In genomic region chr13:112001571-112001970, GRCh38 we compare ENCODE assay signal across 23 cellular contexts.
DNase-seq lines count a peak whose midpoint lies in the region; FAIRE-seq lines count a peak whose summit lies in the region.
"Had no signal": no experiment of that assay in that cellular context is flagged by ENCODE, and none has a peak within 500 bp of the region (broad histone marks: within the 10 kb centered on the region; RNA-seq: fewer than 3 reads in every experiment).

No MANE protein-coding gene starts in this region.

- H3K27me3 ChIP-seq in Karpas-422 (ENCODE audit: low read length) (no peaks in the 10 kb centered on the region), small intestine (ENCODE audit: control insufficient read depth in 2 of 2, insufficient read depth in 2 of 2, low read length in 2 of 2) (no peaks in the 10 kb centered on the region)
- H3K27me3 ChIP-seq: BLaER1 treated with 17β-estradiol and CSF1 and Interleukin-3, amounts not matched to agents 10 nM and 100 nM had no signal

- H3K4me3 ChIP-seq in Karpas-422 (ENCODE audit: low read length): no peak overlapping the region
- no peak overlapping the region for H3K4me3 ChIP-seq in small intestine (ENCODE audit: low read depth in 1 of 2, low read length in 2 of 2)
- H3K4me3 ChIP-seq: A549; BLaER1 treated with 17β-estradiol and CSF1 and Interleukin-3, amounts not matched to agents 10 nM and 100 nM; GM12878; GM23248 had no signal

- no peaks in the 10 kb centered on the region for H3K9me2 ChIP-seq in Karpas-422 (replicated peaks; ENCODE audit: insufficient read depth, low read length)

- H3K79me2 ChIP-seq in Karpas-422 (ENCODE audit: low read length): no peaks in the 10 kb centered on the region

- 85 to 87% (median 87%) methylated on average over 5 of the region's 5 CpGs for WGBS in small intestine, 3 donors

- H3K27ac ChIP-seq in Karpas-422 (ENCODE audit: low read length): no peak overlapping the region
- no peak overlapping the region for H3K27ac ChIP-seq in small intestine (ENCODE audit: low read depth in 1 of 2, low read length in 1 of 2)
- H3K27ac ChIP-seq: A549; BLaER1 treated with 17β-estradiol and CSF1 and Interleukin-3, amounts not matched to agents 10 nM and 100 nM; GM23248 had no signal

- H2AFZ ChIP-seq in Karpas-422 (ENCODE audit: low read length): no peak overlapping the region
- H2AFZ ChIP-seq: GM23248 had no signal

- H3K4me1 ChIP-seq in Karpas-422 (ENCODE audit: low read length): no peaks in the 10 kb centered on the region
- H3K4me1 ChIP-seq in small intestine (ENCODE audit: control insufficient read depth in 2 of 2, insufficient read depth in 1 of 2, low read depth in 1 of 2, low read length in 1 of 2): no peaks in the 10 kb centered on the region
- H3K4me1 ChIP-seq: A549, BE2C had no signal

- no peak overlapping the region for H3K9ac ChIP-seq in Karpas-422 (ENCODE audit: low read length)
- H3K9ac ChIP-seq: BLaER1 treated with 17β-estradiol and CSF1 and Interleukin-3, amounts not matched to agents 10 nM and 100 nM; GM23248 had no signal

- no peak for FAIRE-seq in small intestine (lab: Jason Lieb, UNC)
- FAIRE-seq: A549, D721Med, GM12878, H1 had no signal

- in situ Hi-C loops in SK-MEL-5 (cut with HindIII; ENCODE audit: low pct_unique_long_range_greater_than_20kb, low sequenced_read_pairs): no loop called here

- peak; percentile 8 for DNase-seq in NCI-H2107 treated with DMSO at 0.1 percent for 48 hours (lab: John Stamatoyannopoulos, UW; ENCODE audit: unreplicated experiment)
- DNase-seq in NCI-H2107 (lab: John Stamatoyannopoulos, UW): no peak
- peak; percentile 14 for DNase-seq in Karpas-422
- peak; percentile 23 for DNase-seq in SK-MEL-5 (ENCODE audit: low read depth, low spot score)
- DNase-seq in small intestine: no peak
- DNase-seq in nucleus accumbens (lab: John Stamatoyannopoulos, UW): no peak
- DNase-seq: 8988T; ACHN; AML-193; BE2C; CD4-positive, alpha-beta T cell; CD8-positive, alpha-beta memory T cell; DMS 273 treated with DMSO at 0.1 percent for 48 hours; DMS79; EL; GDM1; GM23248; H9 had no signal

- no peak overlapping the region for H3K4me2 ChIP-seq in Karpas-422 (ENCODE audit: low read depth, low read length, poor library complexity, severe bottlenecking)
- H3K4me2 ChIP-seq: A549; BLaER1 treated with 17β-estradiol and CSF1 and Interleukin-3, amounts not matched to agents 10 nM and 100 nM had no signal

- no peaks in the 10 kb centered on the region for H4K20me1 ChIP-seq in Karpas-422 (ENCODE audit: insufficient read depth, low read depth, low read length)
- H4K20me1 ChIP-seq: BLaER1 treated with 17β-estradiol and CSF1 and Interleukin-3, amounts not matched to agents 10 nM and 100 nM had no signal

- no peaks in the 10 kb centered on the region for H3K36me3 ChIP-seq in Karpas-422 (ENCODE audit: insufficient read depth, low read length)
- no peaks in the 10 kb centered on the region for H3K36me3 ChIP-seq in small intestine (ENCODE audit: control insufficient read depth in 2 of 2, insufficient read depth in 2 of 2, low read length in 2 of 2)
- H3K36me3 ChIP-seq: BE2C; BLaER1 treated with 17β-estradiol and CSF1 and Interleukin-3, amounts not matched to agents 10 nM and 100 nM had no signal

- H3K9me3 ChIP-seq in Karpas-422 (ENCODE audit: low read length) (no peaks in the 10 kb centered on the region), small intestine (ENCODE audit: control insufficient read depth, low read depth) (no peaks in the 10 kb centered on the region)
- H3K9me3 ChIP-seq: A549, BE2C had no signal

Comparison
In these comparisons a context has a peak if more than half of its experiments do, and no peak if none do; other contexts are left out.
1. DNase-seq: peak in NCI-H2107 treated with DMSO at 0.1 percent for 48 hours (single experiment), Karpas-422 (single experiment) and SK-MEL-5 (single experiment); none in NCI-H2107 (single experiment), small intestine (single experiment) and nucleus accumbens (0 of 56).